ENCODE assay signal across 16 cellular contexts in the genomic region with DNA sequence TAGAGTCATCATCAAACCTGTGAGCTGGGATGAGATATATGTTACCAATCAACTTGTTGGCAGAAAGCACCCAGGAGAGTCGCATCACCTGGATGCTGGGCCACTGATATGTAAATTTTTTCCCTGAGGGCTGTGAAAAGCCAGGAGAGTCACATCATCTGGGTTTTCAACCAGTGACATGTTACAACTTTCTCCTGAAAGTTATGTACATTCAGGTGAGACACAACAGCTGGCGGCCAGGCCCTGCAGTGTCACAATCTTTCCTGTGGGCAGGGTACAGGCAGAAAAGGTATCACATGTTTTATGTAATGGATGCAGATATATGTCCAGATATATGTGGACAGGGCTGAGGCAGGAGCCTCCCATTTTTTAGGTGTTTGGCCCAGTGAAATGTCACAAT.
"Had no signal": no experiment of that assay in that cellular context is flagged by ENCODE, and none has a peak within 500 bp of the region (broad histone marks: within the 10 kb centered on the region; RNA-seq: fewer than 3 reads in every experiment).

No MANE protein-coding gene starts in this region.

- H3K27ac ChIP-seq: colonic mucosa, dorsolateral prefrontal cortex, heart left ventricle, right atrium auricular region, tibial nerve had no signal

- ATAC-seq: esophagus mucosa, natural killer cell had no signal

- H3K4me1 ChIP-seq: colonic mucosa, heart left ventricle, right atrium auricular region, tibial nerve had no signal

- H3K9me3 Mint-ChIP-seq: natural killer cell, neural crest cell had no signal

- H3K27me3 ChIP-seq: colonic mucosa, dorsolateral prefrontal cortex, heart left ventricle, right atrium auricular region, tibial nerve had no signal

- H3K9me3 ChIP-seq: colonic mucosa, heart left ventricle, mucosa of descending colon, right atrium auricular region had no signal

- DNase-seq: colonic mucosa; dorsolateral prefrontal cortex; effector CD8-positive, alpha-beta T cell; heart left ventricle; hypothalamus; mammary epithelial cell; mucosa of descending colon; natural killer cell; posterior cingulate gyrus; small intestine; stimulated activated CD4-positive, alpha-beta T cell treated with anti-CD3 and anti-CD28 coated beads, Interleukin-12 subunit alpha, Interleukin-12 subunit beta, amount 100 ng/mL, for 4 hours; stimulated activated naive CD8-positive, alpha-beta T cell treated with anti-CD3 and anti-CD28 coated beads, Interleukin-15, Interleukin-2, amounts not matched to agents 100 U/mL and 50 U/mL, for 24 hours had no signal

- H3K36me3 Mint-ChIP-seq: natural killer cell had no signal

- H3K4me1 Mint-ChIP-seq: neural crest cell had no signal

- H3K4me3 Mint-ChIP-seq: natural killer cell, neural crest cell had no signal

- H3K4me3 ChIP-seq: colonic mucosa, dorsolateral prefrontal cortex, heart left ventricle, mucosa of descending colon, right atrium auricular region, tibial nerve had no signal
